14 cellular contexts compared by ENCODE assay signal in the genomic region with DNA sequence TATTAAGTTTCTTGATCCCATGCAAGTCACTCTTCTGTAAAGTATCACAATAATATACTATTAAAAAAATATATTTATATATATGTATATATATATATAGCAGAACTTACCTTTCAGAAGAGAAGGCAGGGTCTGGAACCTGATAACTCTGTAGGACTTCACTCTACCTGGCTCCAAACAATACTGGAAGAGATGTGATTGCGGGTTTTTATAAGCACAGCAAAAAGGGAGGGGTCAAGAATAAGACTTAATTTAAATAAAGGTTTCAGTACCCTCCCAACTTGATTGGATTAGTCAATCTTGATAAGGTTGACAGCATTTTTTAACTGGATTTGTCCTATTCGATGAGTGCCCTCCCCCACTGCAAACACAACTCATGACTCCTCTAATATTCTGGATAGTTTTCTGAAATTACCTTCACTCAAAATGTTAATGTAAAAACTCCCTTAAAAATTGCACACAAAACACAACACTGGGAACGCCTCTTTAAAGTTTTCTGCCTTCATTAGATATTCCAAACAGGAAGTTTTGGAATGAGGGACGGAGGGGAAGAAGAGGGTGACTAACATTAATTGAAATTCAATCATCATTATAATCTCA. TPM values are rescaled to one million over a fixed set of nuclear protein-coding genes. Genes with fewer than 3 reads are reported as not detected.
DNase-seq lines count a peak whose midpoint lies in the region; ATAC-seq and TF ChIP-seq lines count a peak whose summit lies in the region.
"Had no signal": no experiment of that assay in that cellular context is flagged by ENCODE, and none has a peak within 500 bp of the region (broad histone marks: within the 10 kb centered on the region; RNA-seq: fewer than 3 reads in every experiment).

No MANE protein-coding gene starts in this region.

- no peak for TF ChIP-seq POLR2A in ovary (IDR thresholded peaks at IDR 0.05)

- peaks cover 4% of the 10 kb centered on the region for H3K4me1 ChIP-seq in ovary (ENCODE audit: insufficient read depth)

- TF ChIP-seq EP300 in ovary (IDR thresholded peaks at IDR 0.05), result no peak

- ATAC-seq in stimulated activated naive CD8-positive, alpha-beta T cell treated with anti-CD3 and anti-CD28 coated beads, Interleukin-15, amount 100 ng/mL, for 72 hours, result no peak
- ATAC-seq in stimulated activated naive CD8-positive, alpha-beta T cell treated with anti-CD3 and anti-CD28 coated beads, Interleukin-15, Interleukin-2, amounts not matched to agents 100 U/mL and 50 U/mL, for 24 hours, result no peak
- ATAC-seq in activated naive CD8-positive, alpha-beta T cell treated with anti-CD3 and anti-CD28 coated beads, Interleukin-2, amount 10 ng/mL, durations not matched to agents 7 days and 5 days (ENCODE audit: low read depth), result no peak
- ATAC-seq in HG02610 (IDR thresholded peaks at IDR 0.05; ENCODE audit: unreplicated experiment) (no peak), HG02938 (IDR thresholded peaks at IDR 0.05; ENCODE audit: unreplicated experiment) (no peak)
- ATAC-seq: esophagus mucosa, Right ventricle myocardium inferior had no signal

- POLR2A ChIA-PET in activated naive CD8-positive, alpha-beta T cell treated with anti-CD3 and anti-CD28 coated beads, Interleukin-2, amount 10 ng/mL, durations not matched to agents 7 days and 5 days (lab: Charles Lee), result interaction anchor here (0.5 to 9.7 kb wide), 8 partner anchors 13 to 151 kb away, joined by 3 to 109 read pairs (median 5); no protein-coding TSS in a partner anchor

- H3K36me3 ChIP-seq in ovary, result no peaks in the 10 kb centered on the region

- no peak overlapping the region for H3K27ac ChIP-seq in ovary

- H3K27ac Mint-ChIP-seq in stimulated activated naive CD8-positive, alpha-beta T cell treated with anti-CD3 and anti-CD28 coated beads, Interleukin-15, amount 100 ng/mL, for 72 hours, result no peak overlapping the region
- peak overlapping the region; percentile 79 for H3K27ac Mint-ChIP-seq in activated naive CD8-positive, alpha-beta T cell treated with anti-CD3 and anti-CD28 coated beads, Interleukin-2, amount 10 ng/mL, durations not matched to agents 7 days and 5 days
- peak overlapping the region; percentile 96 for H3K27ac Mint-ChIP-seq in mesothelial cell of epicardium

- H3K36me3 Mint-ChIP-seq in activated naive CD8-positive, alpha-beta T cell treated with anti-CD3 and anti-CD28 coated beads, Interleukin-2, amount 10 ng/mL, durations not matched to agents 7 days and 5 days, result peaks cover 11% of the 10 kb centered on the region
- no peaks in the 10 kb centered on the region for H3K36me3 Mint-ChIP-seq in mesothelial cell of epicardium
- H3K36me3 Mint-ChIP-seq: IgD-negative memory B cell had no signal

- 62 to 75% (median 68%) methylated on average over 4 of the region's 4 CpGs for WGBS in ovary, 3 donors

- TF ChIP-seq CTCF in mesothelial cell of epicardium (IDR thresholded peaks at IDR 0.05; ENCODE audit: unreplicated experiment) (no peak), ovary (IDR thresholded peaks at IDR 0.05) (no peak)

- peaks cover 53% of the 10 kb centered on the region for H3K4me1 Mint-ChIP-seq in stimulated activated naive CD8-positive, alpha-beta T cell treated with anti-CD3 and anti-CD28 coated beads, Interleukin-15, amount 100 ng/mL, for 72 hours
- H3K4me1 Mint-ChIP-seq in activated naive CD8-positive, alpha-beta T cell treated with anti-CD3 and anti-CD28 coated beads, Interleukin-2, amount 10 ng/mL, durations not matched to agents 7 days and 5 days, result peaks cover 49% of the 10 kb centered on the region
- H3K4me1 Mint-ChIP-seq in mesothelial cell of epicardium, result peaks cover 55% of the 10 kb centered on the region

- intact Hi-C loops in ovary (cut with DNase I), result no loop called here

- H3K9me3 Mint-ChIP-seq in stimulated activated naive CD8-positive, alpha-beta T cell treated with anti-CD3 and anti-CD28 coated beads, Interleukin-15, amount 100 ng/mL, for 72 hours, result no peaks in the 10 kb centered on the region
- H3K9me3 Mint-ChIP-seq in activated naive CD8-positive, alpha-beta T cell treated with anti-CD3 and anti-CD28 coated beads, Interleukin-2, amount 10 ng/mL, durations not matched to agents 7 days and 5 days, result no peaks in the 10 kb centered on the region
- H3K9me3 Mint-ChIP-seq in mesothelial cell of epicardium, result no peaks in the 10 kb centered on the region
- H3K9me3 Mint-ChIP-seq: IgD-negative memory B cell had no signal

- H3K4me3 ChIP-seq in ovary, result no peak overlapping the region

- no peaks in the 10 kb centered on the region for H3K27me3 Mint-ChIP-seq in stimulated activated naive CD8-positive, alpha-beta T cell treated with anti-CD3 and anti-CD28 coated beads, Interleukin-15, amount 100 ng/mL, for 72 hours
- H3K27me3 Mint-ChIP-seq in activated naive CD8-positive, alpha-beta T cell treated with anti-CD3 and anti-CD28 coated beads, Interleukin-2, amount 10 ng/mL, durations not matched to agents 7 days and 5 days, result no peaks in the 10 kb centered on the region
- H3K27me3 Mint-ChIP-seq in mesothelial cell of epicardium (ENCODE audit: low read depth), result no peaks in the 10 kb centered on the region
- H3K27me3 Mint-ChIP-seq: IgD-negative memory B cell had no signal

- H3K9me3 ChIP-seq in ovary, result no peaks in the 10 kb centered on the region

- H3K27me3 ChIP-seq in ovary, result no peaks in the 10 kb centered on the region

- H3K4me3 Mint-ChIP-seq in stimulated activated naive CD8-positive, alpha-beta T cell treated with anti-CD3 and anti-CD28 coated beads, Interleukin-15, amount 100 ng/mL, for 72 hours, result peak overlapping the region; percentile 40 to 87
- H3K4me3 Mint-ChIP-seq in activated naive CD8-positive, alpha-beta T cell treated with anti-CD3 and anti-CD28 coated beads, Interleukin-2, amount 10 ng/mL, durations not matched to agents 7 days and 5 days, result peak overlapping the region; percentile 60
- H3K4me3 Mint-ChIP-seq in mesothelial cell of epicardium, result peak overlapping the region; percentile 57

- DNase-seq in stimulated activated naive CD8-positive, alpha-beta T cell treated with anti-CD3 and anti-CD28 coated beads, Interleukin-15, amount 100 ng/mL, for 72 hours, result no peak
- no peak for DNase-seq in stimulated activated naive CD8-positive, alpha-beta T cell treated with anti-CD3 and anti-CD28 coated beads, Interleukin-15, Interleukin-2, amounts not matched to agents 100 U/mL and 50 U/mL, for 24 hours
- no peak for DNase-seq in activated naive CD8-positive, alpha-beta T cell treated with anti-CD3 and anti-CD28 coated beads, Interleukin-2, amount 10 ng/mL, durations not matched to agents 7 days and 5 days
- DNase-seq in mesothelial cell of epicardium (ENCODE audit: low spot score in 2 of 2, unreplicated experiment in 2 of 2), result no peak
- no peak for DNase-seq in ovary
- DNase-seq in NCI-H1105 treated with DMSO at 0.1 percent for 48 hours (lab: John Stamatoyannopoulos, UW), result no peak
- DNase-seq: activated CD4-positive, alpha-beta T cell treated with anti-CD3 and anti-CD28 coated beads, Interleukin-2, amount 50 U/mL, for 1 hour; stimulated activated CD4-positive, alpha-beta T cell treated with anti-CD3 and anti-CD28 coated beads, Interleukin-4, amount 100 ng/mL, for 4 hours; substantia nigra had no signal

RNA-seq across cellular contexts. Expression of a gene that starts 4.0 kb away (rescaled TPM):
- total RNA-seq in activated naive CD8-positive, alpha-beta T cell treated with anti-CD3 and anti-CD28 coated beads, Interleukin-2, amount 10 ng/mL, durations not matched to agents 7 days and 5 days, result 100 to 1,000 TPM; 133 to 144 TPM
- total RNA-seq in mesothelial cell of epicardium (38.1 to 39.5 TPM (median 38.8 TPM) in 3 replicates), ovary (10 to 100 TPM; 13.5 to 69.7 (median 21.2) TPM)
- polyA plus RNA-seq in ovary, result 10 to 100 TPM; 13.1 to 20.8 TPM

Comparison
In these comparisons a context has a peak if more than half of its experiments do, and no peak if none do; other contexts are left out.
1. H3K27ac Mint-ChIP-seq: peak in activated naive CD8-positive, alpha-beta T cell treated with anti-CD3 and anti-CD28 coated beads, Interleukin-2, amount 10 ng/mL, durations not matched to agents 7 days and 5 days (single experiment) and mesothelial cell of epicardium (single experiment); none in stimulated activated naive CD8-positive, alpha-beta T cell treated with anti-CD3 and anti-CD28 coated beads, Interleukin-15, amount 100 ng/mL, for 72 hours (0 of 2).
2. Peak in every context shown above with its lines, with median percentiles within 50 percentile points of each other: H3K4me3 Mint-ChIP-seq.